ENCODE assay signal across 24 cellular contexts in genomic region chr22:40421082-40421350, GRCh38. TPM values are rescaled to one million over a fixed set of nuclear protein-coding genes. Genes with fewer than 3 reads are reported as not detected.
DNase-seq lines count a peak whose midpoint lies in the region; ATAC-seq and TF ChIP-seq lines count a peak whose summit lies in the region.
"Had no signal": no experiment of that assay in that cellular context is flagged by ENCODE, and none has a peak within 500 bp of the region (broad histone marks: within the 10 kb centered on the region; RNA-seq: fewer than 3 reads in every experiment).

No MANE protein-coding gene starts in this region.

- no peaks in the 10 kb centered on the region for H3K79me2 ChIP-seq in OCI-LY7 (ENCODE audit: insufficient read depth, low read depth, low read length)

- TF ChIP-seq POLR2A in spleen (IDR thresholded peaks at IDR 0.05) = no peak

- POLR2A ChIA-PET in CD4-positive, alpha-beta T cell (lab: Charles Lee) = no interaction called here
- POLR2A ChIA-PET in OCI-LY7 (lab: Charles Lee) = interaction anchor here (0.6 kb wide), 1 partner anchor 15 kb away, joined by 3 read pairs; no protein-coding TSS in a partner anchor

- H3K36me3 ChIP-seq in OCI-LY7 (ENCODE audit: insufficient read depth, low read length) = peaks cover 96% of the 10 kb centered on the region
- H3K36me3 ChIP-seq in spleen = peaks cover 0 to 100% (median 99%) of the 10 kb centered on the region in 6 donors

- intact Hi-C loops in CD4-positive, alpha-beta T cell (cut with DNase I, micrococcal nuclease) = no loop called here
- intact Hi-C loops in OCI-LY7 (cut with micrococcal nuclease; ENCODE audit: unreplicated experiment) (no loop called here), spleen (cut with DNase I; ENCODE audit: low total_unique reads) (no loop called here)

- H2AFZ ChIP-seq in OCI-LY7 (ENCODE audit: low read length) = no peak overlapping the region

- peaks cover 81% of the 10 kb centered on the region for H3K36me3 Mint-ChIP-seq in activated T-cell treated with anti-CD3 and anti-CD28 coated beads, Interleukin-2, amount 50 U/mL, for 24 hours (ENCODE audit: low read depth)
- H3K36me3 Mint-ChIP-seq in CD4-positive, alpha-beta T cell (ENCODE audit: low read depth) = peaks cover 80% of the 10 kb centered on the region

- 90 to 95% (median 94%) methylated on average over 4 of the region's 4 CpGs for WGBS in spleen, 5 donors

- no peaks in the 10 kb centered on the region for H3K9me3 Mint-ChIP-seq in activated T-cell treated with anti-CD3 and anti-CD28 coated beads, Interleukin-2, amount 50 U/mL, for 24 hours
- no peaks in the 10 kb centered on the region for H3K9me3 Mint-ChIP-seq in CD4-positive, alpha-beta T cell
- H3K9me3 Mint-ChIP-seq: CD14-positive monocyte had no signal

- CTCF ChIA-PET in CD4-positive, alpha-beta T cell (lab: Charles Lee) = no interaction called here
- CTCF ChIA-PET in OCI-LY7 (lab: Charles Lee; ENCODE audit: unreplicated experiment) = interaction anchor here (0.6 kb wide), 1 partner anchor 10 kb away, joined by 3 read pairs; no protein-coding TSS in a partner anchor

- H3K27me3 ChIP-seq in CD4-positive, alpha-beta T cell (ENCODE audit: control insufficient read depth, insufficient read depth, low read length) = no peaks in the 10 kb centered on the region
- H3K27me3 ChIP-seq in spleen (replicated peaks in 1 of 7) = no peaks in the 10 kb centered on the region

- H3K4me1 Mint-ChIP-seq in activated T-cell treated with anti-CD3 and anti-CD28 coated beads, Interleukin-2, amount 50 U/mL, for 24 hours (ENCODE audit: low read depth) = peaks cover 10% of the 10 kb centered on the region
- peaks cover 18% of the 10 kb centered on the region for H3K4me1 Mint-ChIP-seq in CD4-positive, alpha-beta T cell (ENCODE audit: low read depth)

- H3K27ac ChIP-seq in CD4-positive, alpha-beta T cell (ENCODE audit: low read depth, low read length) = no peak overlapping the region
- H3K27ac ChIP-seq in OCI-LY7 (ENCODE audit: low read depth, low read length, poor library complexity, severe bottlenecking) (peak overlapping the region; percentile 7), spleen (no peak overlapping the region)
- H3K27ac ChIP-seq: 22Rv1, KMS-11 had no signal

- H3K4me1 ChIP-seq in OCI-LY7 (ENCODE audit: insufficient read depth, low read length, poor library complexity, severe bottlenecking) (peaks cover 54% of the 10 kb centered on the region), spleen (peaks cover 9 to 73% (median 43%) of the 10 kb centered on the region in 6 donors)
- H3K4me1 ChIP-seq: HAP-1 had no signal

- H3K9me2 ChIP-seq in OCI-LY7 (ENCODE audit: insufficient read depth, low read length) = no peaks in the 10 kb centered on the region

- DNase-seq in activated T-cell treated with anti-CD3 and anti-CD28 coated beads, Interleukin-2, amount 50 U/mL, for 24 hours = no peak
- no peak for DNase-seq in activated T-cell treated with anti-CD3 and anti-CD28 coated beads, Interleukin-2, amount 50 U/mL, for 48 hours
- DNase-seq in CD4-positive, alpha-beta T cell = no peak
- no peak for DNase-seq in OCI-LY7 (ENCODE audit: low spot score)
- DNase-seq in spleen = peak; percentile 41
- DNase-seq in COLO829 (ENCODE audit: low spot score) = no peak
- DNase-seq in cerebellum (ENCODE audit: low spot score) = no peak
- DNase-seq: COR-L47, DMS53, GOT3, NCI-H1048, NCI-H1417, NCI-H1694, NCI-H2029 treated with DMSO at 0.1 percent for 48 hours, NCI-H226, NCI-H510A, NCI-H69, SHP77 treated with DMSO at 0.1 percent for 48 hours had no signal

- H3K9me3 ChIP-seq in CD4-positive, alpha-beta T cell (ENCODE audit: control insufficient read depth, low read length) = no peaks in the 10 kb centered on the region
- H3K9me3 ChIP-seq in OCI-LY7 (ENCODE audit: low read length) (no peaks in the 10 kb centered on the region), spleen (no peaks in the 10 kb centered on the region)
- H3K9me3 ChIP-seq: HAP-1 had no signal

- no peak for ATAC-seq in CD4-positive, alpha-beta T cell (ENCODE audit: poor library complexity)
- ATAC-seq: Panc1 had no signal

- H3K27ac Mint-ChIP-seq in activated T-cell treated with anti-CD3 and anti-CD28 coated beads, Interleukin-2, amount 50 U/mL, for 24 hours = peak overlapping the region; percentile 13
- peak overlapping the region; percentile 80 for H3K27ac Mint-ChIP-seq in CD4-positive, alpha-beta T cell

- no peaks in the 10 kb centered on the region for H3K27me3 Mint-ChIP-seq in activated T-cell treated with anti-CD3 and anti-CD28 coated beads, Interleukin-2, amount 50 U/mL, for 24 hours
- H3K27me3 Mint-ChIP-seq in CD4-positive, alpha-beta T cell = no peaks in the 10 kb centered on the region
- H3K27me3 Mint-ChIP-seq: B cell had no signal

- H3K4me3 Mint-ChIP-seq in activated T-cell treated with anti-CD3 and anti-CD28 coated beads, Interleukin-2, amount 50 U/mL, for 24 hours = no peak overlapping the region
- no peak overlapping the region for H3K4me3 Mint-ChIP-seq in CD4-positive, alpha-beta T cell
- H3K4me3 Mint-ChIP-seq: B cell, CD14-positive monocyte had no signal

- no peak for TF ChIP-seq CTCF in CD4-positive, alpha-beta T cell (IDR thresholded peaks at IDR 0.05)
- TF ChIP-seq CTCF in OCI-LY7 (conservative IDR thresholded peaks at IDR 0.05; ENCODE audit: low read length) (no peak), spleen (IDR thresholded peaks at IDR 0.05 in 8 of 11, conservative IDR thresholded peaks at IDR 0.05 in 3 of 11) (no peak)

- H4K20me1 ChIP-seq in OCI-LY7 (ENCODE audit: insufficient read depth, low read length) = no peaks in the 10 kb centered on the region

- no TSS peak for BruUV-seq in OCI-LY7 (replicated peaks; lab: Mats Ljungman, UMichigan)

- no peak overlapping the region for H3K4me2 ChIP-seq in OCI-LY7 (ENCODE audit: low read length)
- H3K4me2 ChIP-seq: KMS-11 had no signal

- H3K4me3 ChIP-seq in OCI-LY7 (ENCODE audit: low read depth, low read length, poor library complexity, severe bottlenecking) (no peak overlapping the region), spleen (no peak overlapping the region)
- H3K4me3 ChIP-seq: HAP-1 had no signal

RNA-seq across cellular contexts. Expression of gene SGSM3, which starts 50.6 kb away (rescaled TPM):
- total RNA-seq in CD4-positive, alpha-beta T cell = 10 to 100 TPM; 87.9 to 89.9 TPM
- total RNA-seq in OCI-LY7 (2014; rRNA removed; shearing (Covaris generic)) = 168 and 197 TPM in 2 replicates
- total RNA-seq in OCI-LY7 (2022) (130 and 144 TPM in 2 replicates), spleen (10 to 100 TPM; 56.3 to 99.3 (median 88.2) TPM), cerebellum (32.7 TPM)
- 100 to 1,000 TPM; 100 to 176 (median 161) TPM for polyA plus RNA-seq in spleen
